In genomic region chr7:120987683-120988590, GRCh38 we compare ENCODE assay signal across 8 cellular contexts. TPM values are rescaled to one million over a fixed set of nuclear protein-coding genes. Genes with fewer than 3 reads are reported as not detected.
DNase-seq lines count a peak whose midpoint lies in the region; ATAC-seq and TF ChIP-seq lines count a peak whose summit lies in the region.

No MANE protein-coding gene starts in this region.

- H3K36me3 Mint-ChIP-seq in HFFc6 (ENCODE audit: low read depth), result peaks cover 24% of the 10 kb centered on the region; the same call in 1 of the 2 replicates
- no peaks in the 10 kb centered on the region for H3K36me3 Mint-ChIP-seq in activated naive CD8-positive, alpha-beta T cell treated with anti-CD3 and anti-CD28 coated beads for 36 hours

- 0 to 1% (median 1%) methylated on average over 12 of the region's 12 CpGs for WGBS in ovary, 3 donors
- WGBS in thymus, result 2% methylated on average over 12 of the region's 12 CpGs

- H3K9me3 ChIP-seq in ovary (no peaks in the 10 kb centered on the region), thymus (ENCODE audit: control insufficient read depth) (no peaks in the 10 kb centered on the region)

- peak overlapping the region; percentile 79 to 87 for H3K27ac ChIP-seq in ovary
- no peak overlapping the region for H3K27ac ChIP-seq in thymus (ENCODE audit: low read depth)

- H3K27ac Mint-ChIP-seq in HFFc6, result peak overlapping the region; percentile 88
- H3K27ac Mint-ChIP-seq in activated naive CD8-positive, alpha-beta T cell treated with anti-CD3 and anti-CD28 coated beads for 36 hours, result no peak overlapping the region

- H3K4me3 Mint-ChIP-seq in HFFc6, result peak overlapping the region; percentile 92
- H3K4me3 Mint-ChIP-seq in activated naive CD8-positive, alpha-beta T cell treated with anti-CD3 and anti-CD28 coated beads for 36 hours, result peak overlapping the region; percentile 75

- H3K4me1 Mint-ChIP-seq in HFFc6 (ENCODE audit: low read depth), result peaks cover 30% of the 10 kb centered on the region
- H3K4me1 Mint-ChIP-seq in activated naive CD8-positive, alpha-beta T cell treated with anti-CD3 and anti-CD28 coated beads for 36 hours, result peaks cover 16% of the 10 kb centered on the region

- TF ChIP-seq CTCF in HFFc6 (IDR thresholded peaks at IDR 0.05) (peak; percentile 98), ovary (IDR thresholded peaks at IDR 0.05) (peak; percentile 83 to 94 (median 89))

- peak; percentile 78 for DNase-seq in GM04504 (ENCODE audit: low read depth)
- DNase-seq in HFFc6, result peak; percentile 90
- DNase-seq in NAMALWA (ENCODE audit: low spot score), result peak; percentile 98
- DNase-seq in SKM-1 (lab: John Stamatoyannopoulos, UW; ENCODE audit: unreplicated experiment), result peak; percentile 66
- DNase-seq in activated naive CD8-positive, alpha-beta T cell treated with anti-CD3 and anti-CD28 coated beads for 36 hours, result peak; percentile 80
- DNase-seq in Right ventricle myocardium superior, result peak; percentile 94
- DNase-seq in ovary, result peak; percentile 91 to 94 (median 93)

- no peak for TF ChIP-seq POLR2A in ovary (IDR thresholded peaks at IDR 0.05)

- intact Hi-C loops in Right ventricle myocardium superior (cut with DNase I), result loop anchor here (2.0 kb wide), 1 partner anchor 93 kb away; no protein-coding TSS in a partner anchor
- intact Hi-C loops in ovary (cut with DNase I), result loop anchor here (2.0 to 5.0 kb wide), 4 partner anchors 89 to 114 kb away; no protein-coding TSS in a partner anchor

- H3K27me3 ChIP-seq in ovary (no peaks in the 10 kb centered on the region), thymus (ENCODE audit: control insufficient read depth, insufficient read depth) (no peaks in the 10 kb centered on the region)

- H3K4me3 ChIP-seq in ovary, result peak overlapping the region; percentile 43
- peak overlapping the region; percentile 33 for H3K4me3 ChIP-seq in thymus (ENCODE audit: low read length)

- peak; percentile 89 for ATAC-seq in Right ventricle myocardium superior (ENCODE audit: poor library complexity)

- TF ChIP-seq EP300 in ovary (IDR thresholded peaks at IDR 0.05), result no peak

- H3K36me3 ChIP-seq in ovary (no peaks in the 10 kb centered on the region), thymus (ENCODE audit: control insufficient read depth, insufficient read depth) (no peaks in the 10 kb centered on the region)

- H3K27me3 Mint-ChIP-seq in HFFc6 (ENCODE audit: insufficient read depth), result peaks cover 2% of the 10 kb centered on the region; the same call in 1 of the 2 replicates
- peaks cover 60% of the 10 kb centered on the region for H3K27me3 Mint-ChIP-seq in activated naive CD8-positive, alpha-beta T cell treated with anti-CD3 and anti-CD28 coated beads for 36 hours

- H3K9me3 Mint-ChIP-seq in HFFc6, result no peaks in the 10 kb centered on the region
- H3K9me3 Mint-ChIP-seq in activated naive CD8-positive, alpha-beta T cell treated with anti-CD3 and anti-CD28 coated beads for 36 hours, result no peaks in the 10 kb centered on the region

- no peaks in the 10 kb centered on the region for H3K4me1 ChIP-seq in ovary (ENCODE audit: insufficient read depth)
- peaks cover 3% of the 10 kb centered on the region for H3K4me1 ChIP-seq in thymus (ENCODE audit: control insufficient read depth, insufficient read depth, low read length)

RNA-seq across cellular contexts. Expression of gene CPED1, which starts 0.6 kb away (rescaled TPM):
- total RNA-seq in HFFc6 (2021; fragmentation: NEBNext Ultra II Directional; extraction: Animal tissue kit (Norgen Biotek cat#: 25700)), result 100 to 1,000 TPM in 2 of 6 experiments, 10 to 100 TPM in 4; 85.0 to 112 (median 95.9) TPM
- total RNA-seq in activated naive CD8-positive, alpha-beta T cell treated with anti-CD3 and anti-CD28 coated beads for 36 hours, result not detected
- total RNA-seq in Right ventricle myocardium superior, result 26.2 TPM
- 100 to 1,000 TPM in 4 of 7 donors, 10 to 100 TPM in 3; 62.7 to 127 (median 102) TPM for total RNA-seq in ovary
- 10 to 100 TPM; 42.1 to 54.1 TPM for polyA plus RNA-seq in ovary
- 1.9 TPM for polyA plus RNA-seq in thymus

RNA-seq across cellular contexts. Expression of gene ING3, which starts 37.4 kb away (rescaled TPM):
- total RNA-seq in HFFc6 (2021; fragmentation: NEBNext Ultra II Directional; extraction: Animal tissue kit (Norgen Biotek cat#: 25700)), result 10 to 100 TPM in 5 of 6 experiments, 1 to 10 TPM in 1; 9.8 to 15.0 (median 12.7) TPM
- 10 to 100 TPM; 27.5 to 28.6 TPM for total RNA-seq in activated naive CD8-positive, alpha-beta T cell treated with anti-CD3 and anti-CD28 coated beads for 36 hours
- total RNA-seq in Right ventricle myocardium superior (11.1 TPM), ovary (10 to 100 TPM; 10.1 to 19.1 (median 17.0) TPM)
- polyA plus RNA-seq in ovary (10 to 100 TPM; 14.8 to 19.5 TPM), thymus (16.4 TPM)

Comparison
In these comparisons a context has a peak if more than half of its experiments do, and no peak if none do; other contexts are left out.
1. RNA of gene CPED1, which starts 0.6 kb away (total RNA-seq): 62.7 to 127 TPM in ovary, 85.0 to 112 TPM in HFFc6 and 26.2 TPM in Right ventricle myocardium superior (single experiment); not detected in activated naive CD8-positive, alpha-beta T cell treated with anti-CD3 and anti-CD28 coated beads for 36 hours; every median in the first group is over 10 times any median in the second.
2. Peak in every context shown above with its lines, with median percentiles within 50 percentile points of each other: DNase-seq.